ENCODE assay signal across 8 cellular contexts in genomic region chr6:36985384-36985962, GRCh38. TPM values are rescaled to one million over a fixed set of nuclear protein-coding genes. Genes with fewer than 3 reads are reported as not detected.
A peak's percentile ranks its signal among the peaks of the same experiment; 100 is the strongest.
DNase-seq lines count a peak whose midpoint lies in the region; ATAC-seq and TF ChIP-seq lines count a peak whose summit lies in the region.

No MANE protein-coding gene starts in this region.

- CTCF ChIA-PET in AG04450 (lab: Charles Lee) = interaction anchor here (0.5 to 2.3 kb wide), 3 partner anchors 32 to 100 kb away, joined by 3 to 11 read pairs (median 5); no protein-coding TSS in a partner anchor

- H3K9me2 ChIP-seq in GM23248 (ENCODE audit: insufficient read depth) = no peaks in the 10 kb centered on the region

- in situ Hi-C loops in GM23248 (cut with MboI) = no loop called here

- 0 to 1% methylated on average over 13 to 26 of the region's 26 CpGs for WGBS in GM23248 (ENCODE audit: low coverage in 1 of 2, low lambda C conversion rate in 2 of 2, missing lambda C conversion rate in 2 of 2), 2 experiments

- H3K4me1 ChIP-seq in GM23248 (ENCODE audit: insufficient read depth) = peaks cover 24% of the 10 kb centered on the region
- H3K4me1 ChIP-seq in adipocyte (ENCODE audit: control insufficient read depth, insufficient read depth, low read length) = peaks cover 39% of the 10 kb centered on the region
- peaks cover 51% of the 10 kb centered on the region for H3K4me1 ChIP-seq in lower lobe of right lung

- H3K27ac ChIP-seq in AG04450 (ENCODE audit: low read depth, low read length) = peak overlapping the region; percentile 57
- peak overlapping the region; percentile 80 for H3K27ac ChIP-seq in GM23248
- H3K27ac ChIP-seq in lower lobe of right lung = peak overlapping the region; percentile 98

- H3K9ac ChIP-seq in GM23248 = peak overlapping the region; percentile 99
- peak overlapping the region; percentile 99 for H3K9ac ChIP-seq in adipocyte (ENCODE audit: low read length)

- H4K20me1 ChIP-seq in GM23248 (ENCODE audit: insufficient read depth) = no peaks in the 10 kb centered on the region

- intact Hi-C loops in lower lobe of right lung (cut with DNase I) = no loop called here

- ATAC-seq in lower lobe of right lung (peak; percentile 3 to 25), GM21526 (IDR thresholded peaks at IDR 0.05; ENCODE audit: low FRiP score, unreplicated experiment) (no peak)

- peak overlapping the region; percentile 88 for H3K4me2 ChIP-seq in GM23248 (ENCODE audit: unreplicated experiment)

- H3K36me3 ChIP-seq in GM23248 (ENCODE audit: low read depth) = no peaks in the 10 kb centered on the region
- no peaks in the 10 kb centered on the region for H3K36me3 ChIP-seq in adipocyte (ENCODE audit: control insufficient read depth, insufficient read depth, low read length, severe bottlenecking)
- H3K36me3 ChIP-seq in lower lobe of right lung = peaks cover 12% of the 10 kb centered on the region

- H3F3A ChIP-seq in GM23248 (ENCODE audit: insufficient read depth) = peaks cover 36% of the 10 kb centered on the region

- TF ChIP-seq CTCF in AG04450 (IDR thresholded peaks at IDR 0.05; ENCODE audit: low read depth, low read length) = no peak
- no peak for TF ChIP-seq CTCF in lower lobe of right lung (IDR thresholded peaks at IDR 0.05)

- peaks cover 54% of the 10 kb centered on the region for H3K79me2 ChIP-seq in GM23248 (ENCODE audit: insufficient read depth)

- POLR2A ChIA-PET in AG04450 (lab: Yijun Ruan, JAX) = interaction anchor here (0.5 to 1.5 kb wide), 14 partner anchors 9 to 369 kb away, joined by 3 to 14 read pairs (median 3); partner anchors contain the start of genes C6orf89 and PPIL1

- DNase-seq in AG04450 (ENCODE audit: low read depth, low spot score) (no peak), GM23248 (peak; percentile 40), adipocyte (ENCODE audit: low read depth) (peak; percentile 47), lower lobe of right lung (no peak), COLO668 (lab: John Stamatoyannopoulos, UW; ENCODE audit: unreplicated experiment) (no peak), T1000 (lab: John Stamatoyannopoulos, UW) (no peak)
- no peak for DNase-seq in stimulated activated CD4-positive, alpha-beta T cell treated with anti-CD3 and anti-CD28 coated beads, Interleukin-12 subunit alpha, Interleukin-12 subunit beta, amount 100 ng/mL, for 4 hours

- no peaks in the 10 kb centered on the region for H3K27me3 ChIP-seq in AG04450 (ENCODE audit: control insufficient read depth, insufficient read depth, low read length)
- H3K27me3 ChIP-seq in GM23248 (replicated peaks; ENCODE audit: insufficient read depth) = no peaks in the 10 kb centered on the region
- H3K27me3 ChIP-seq in adipocyte (replicated peaks; ENCODE audit: control insufficient read depth, insufficient read depth, low read length) = no peaks in the 10 kb centered on the region
- H3K27me3 ChIP-seq in lower lobe of right lung (ENCODE audit: low read depth) = no peaks in the 10 kb centered on the region

- peak overlapping the region; percentile 93 for H3K4me3 ChIP-seq in AG04450 (ENCODE audit: low read depth, low read length)
- H3K4me3 ChIP-seq in GM23248 = peak overlapping the region; percentile 100
- H3K4me3 ChIP-seq in adipocyte (ENCODE audit: low read length) = peak overlapping the region; percentile 99
- peak overlapping the region; percentile 98 for H3K4me3 ChIP-seq in lower lobe of right lung

- H3K9me3 ChIP-seq in AG04450 (ENCODE audit: control insufficient read depth, insufficient read depth, low read length) = no peaks in the 10 kb centered on the region; the same call in 1 of the 2 replicates
- no peaks in the 10 kb centered on the region for H3K9me3 ChIP-seq in GM23248 (ENCODE audit: low read depth)
- H3K9me3 ChIP-seq in adipocyte (ENCODE audit: control insufficient read depth, low read length) = no peaks in the 10 kb centered on the region
- no peaks in the 10 kb centered on the region for H3K9me3 ChIP-seq in lower lobe of right lung

- peak overlapping the region; percentile 37; the same call in 1 of the 2 replicates for H2AFZ ChIP-seq in GM23248

RNA-seq across cellular contexts. Expression of gene MTCH1, which starts 0.5 kb away (rescaled TPM):
- polyA plus RNA-seq in AG04450 (2011; rRNA removed) (149 and 160 TPM in 2 replicates), GM23248 (2016; fragmentation: Nextera tagmentation; extraction: Ambion mirVana) (370 and 395 TPM in 2 replicates)
- polyA minus RNA-seq in AG04450 (2011; rRNA and poly(A)+ RNA removed) = 144 and 161 TPM in 2 replicates
- 418 and 473 TPM in 2 replicates for total RNA-seq in GM23248 (2014; rRNA removed; shearing (Covaris generic))
- 194 TPM for total RNA-seq in lower lobe of right lung

RNA-seq across cellular contexts. Expression of gene FGD2, which starts 20.0 kb away (rescaled TPM):
- polyA plus RNA-seq in AG04450 (2011; rRNA removed) = not detected in 2 replicates
- not detected in 2 replicates for polyA minus RNA-seq in AG04450 (2011; rRNA and poly(A)+ RNA removed)
- not detected in 2 replicates for total RNA-seq in GM23248 (2014; rRNA removed; shearing (Covaris generic))
- not detected in 2 replicates for polyA plus RNA-seq in GM23248 (2016; fragmentation: Nextera tagmentation; extraction: Ambion mirVana)
- 103 TPM for total RNA-seq in lower lobe of right lung

RNA-seq across cellular contexts. Expression of gene PI16, which starts 30.9 kb away (rescaled TPM):
- polyA plus RNA-seq in AG04450 (2011; rRNA removed) (0.05 and 0.11 TPM in 2 replicates), GM23248 (2016; fragmentation: Nextera tagmentation; extraction: Ambion mirVana) (390 and 398 TPM in 2 replicates)
- not detected in 2 replicates for polyA minus RNA-seq in AG04450 (2011; rRNA and poly(A)+ RNA removed)
- total RNA-seq in GM23248 (2014; rRNA removed; shearing (Covaris generic)) = 181 and 227 TPM in 2 replicates
- 11.9 TPM for total RNA-seq in lower lobe of right lung

Comparison
In these comparisons a context has a peak if more than half of its experiments do, and no peak if none do; other contexts are left out.
1. DNase-seq: peak in GM23248 (single experiment) and adipocyte (single experiment); none in AG04450 (single experiment), lower lobe of right lung (single experiment), stimulated activated CD4-positive, alpha-beta T cell treated with anti-CD3 and anti-CD28 coated beads, Interleukin-12 subunit alpha, Interleukin-12 subunit beta, amount 100 ng/mL, for 4 hours (single experiment), COLO668 (single experiment) and T1000 (single experiment).
2. RNA of gene FGD2, which starts 20.0 kb away (total RNA-seq): 103 TPM in lower lobe of right lung (single experiment); not detected in GM23248; every median in the first group is over 100 times any median in the second.
3. RNA of gene PI16, which starts 30.9 kb away (total RNA-seq): 181 to 227 TPM in GM23248; 11.9 TPM in lower lobe of right lung (single experiment); every median in the first group is over 10 times any median in the second.
4. Peak in every context shown above with its lines, with median percentiles within 50 percentile points of each other: H3K27ac ChIP-seq and H3K4me3 ChIP-seq.